In the genomic region with DNA sequence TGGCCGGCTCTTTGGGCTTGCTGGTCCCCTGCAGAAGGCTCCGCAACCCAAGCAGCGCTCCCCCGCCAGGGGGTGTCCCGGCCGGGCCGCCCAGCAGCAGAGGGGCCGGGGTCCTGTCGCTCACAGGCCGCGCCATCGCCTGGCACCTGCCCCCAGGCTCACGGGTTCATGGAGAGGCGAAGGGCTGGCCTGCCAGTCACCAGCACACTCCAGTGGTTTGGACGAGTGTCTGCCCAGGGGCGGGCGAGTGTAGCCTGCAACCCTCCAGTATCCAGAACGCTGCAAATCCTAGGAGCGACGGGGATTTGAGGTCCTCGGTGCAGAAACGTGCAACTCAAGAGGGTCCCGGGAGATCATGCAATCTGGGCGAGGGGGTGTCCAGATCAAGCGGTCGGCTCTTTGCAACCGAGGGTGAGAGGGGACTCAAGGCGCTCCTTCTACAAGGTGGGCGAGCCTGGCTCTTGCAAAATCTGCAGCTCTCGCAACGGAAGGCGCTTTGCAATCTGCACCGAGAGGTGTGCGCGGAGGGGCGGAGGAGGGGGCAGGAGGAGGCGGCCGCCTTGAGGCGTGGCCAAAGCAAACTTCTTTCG, we compare ENCODE assay signal across 8 cellular contexts. TPM values are rescaled to one million over a fixed set of nuclear protein-coding genes. Genes with fewer than 3 reads are reported as not detected.
DNase-seq lines count a peak whose midpoint lies in the region; ATAC-seq and TF ChIP-seq lines count a peak whose summit lies in the region.

A gene with protein sequence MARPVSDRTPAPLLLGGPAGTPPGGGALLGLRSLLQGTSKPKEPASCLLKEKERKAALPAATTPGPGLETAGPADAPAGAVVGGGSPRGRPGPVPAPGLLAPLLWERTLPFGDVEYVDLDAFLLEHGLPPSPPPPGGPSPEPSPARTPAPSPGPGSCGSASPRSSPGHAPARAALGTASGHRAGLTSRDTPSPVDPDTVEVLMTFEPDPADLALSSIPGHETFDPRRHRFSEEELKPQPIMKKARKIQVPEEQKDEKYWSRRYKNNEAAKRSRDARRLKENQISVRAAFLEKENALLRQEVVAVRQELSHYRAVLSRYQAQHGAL (minus strand): TSS at position 521 of the 590 bp plus-strand sequence. CDS start 385 bp downstream, at position 136.

- peak within 1 kb of the TSS; percentile 80 for H3K4me3 ChIP-seq in NB4 (ENCODE audit: low read depth, low read length)

- H3K27me3 Mint-ChIP-seq in activated CD8-positive, alpha-beta memory T cell treated with anti-CD3 and anti-CD28 coated beads, Interleukin-2, amount 10 ng/mL, durations not matched to agents 7 days and 5 days = peaks cover 5% of the 10 kb centered on the region
- peaks cover 14 to 24% (median 14%) of the 10 kb centered on the region in 3 donors for H3K27me3 Mint-ChIP-seq in immature natural killer cell (ENCODE audit: low read depth in 3 of 3)

- TF ChIP-seq CTCF in NB4 (IDR thresholded peaks at IDR 0.05; ENCODE audit: low read depth, low read length) = peak; percentile 36

- CTCF ChIA-PET in activated CD8-positive, alpha-beta memory T cell treated with anti-CD3 and anti-CD28 coated beads, Interleukin-2, amount 10 ng/mL, durations not matched to agents 7 days and 5 days (lab: Charles Lee) = interaction anchor here (1.1 to 1.5 kb wide), 2 partner anchors 8 to 9 kb away, joined by 3 to 5 read pairs; partner anchors contain the start of gene CA11

- peak within 1 kb of the TSS; percentile 98 for H3K4me3 Mint-ChIP-seq in activated CD8-positive, alpha-beta memory T cell treated with anti-CD3 and anti-CD28 coated beads, Interleukin-2, amount 10 ng/mL, durations not matched to agents 7 days and 5 days
- H3K4me3 Mint-ChIP-seq in immature natural killer cell = peak within 1 kb of the TSS; percentile 89 to 98 (median 92)

- H3K36me3 Mint-ChIP-seq in activated CD8-positive, alpha-beta memory T cell treated with anti-CD3 and anti-CD28 coated beads, Interleukin-2, amount 10 ng/mL, durations not matched to agents 7 days and 5 days = peaks cover 3% of the 10 kb centered on the region
- H3K36me3 Mint-ChIP-seq in immature natural killer cell = peaks cover 0 to 5% (median 4%) of the 10 kb centered on the region in 3 donors

- no peak for ATAC-seq in activated CD8-positive, alpha-beta memory T cell treated with anti-CD3 and anti-CD28 coated beads, Interleukin-2, amount 10 ng/mL, durations not matched to agents 7 days and 5 days
- no peak for ATAC-seq in stimulated activated naive CD8-positive, alpha-beta T cell treated with anti-CD3 and anti-CD28 coated beads, Interleukin-15, Interleukin-2, amounts not matched to agents 100 U/mL and 50 U/mL, for 24 hours
- ATAC-seq in HG03520 (IDR thresholded peaks at IDR 0.05; ENCODE audit: unreplicated experiment) = no peak

- DNase-seq in activated CD8-positive, alpha-beta memory T cell treated with anti-CD3 and anti-CD28 coated beads, Interleukin-2, amount 10 ng/mL, durations not matched to agents 7 days and 5 days = no peak
- no peak for DNase-seq in activated CD8-positive, alpha-beta memory T cell treated with anti-CD3 and anti-CD28 coated beads for 24 hours
- no peak for DNase-seq in NB4 (ENCODE audit: low read depth)
- no peak for DNase-seq in immature natural killer cell
- peak; percentile 46 for DNase-seq in stimulated activated naive CD8-positive, alpha-beta T cell treated with anti-CD3 and anti-CD28 coated beads, Interleukin-15, Interleukin-2, amounts not matched to agents 100 U/mL and 50 U/mL, for 24 hours
- DNase-seq in erythroblast (lab: John Stamatoyannopoulos, UW) = no peak

- 0 to 1% (median 1%) methylated on average over 39 to 40 of the region's 40 CpGs for WGBS in adipose tissue, 3 donors

- no peak for TF ChIP-seq POLR2A in NB4 (IDR thresholded peaks at IDR 0.05; ENCODE audit: extremely low read depth, insufficient read length)
- TF ChIP-seq POLR2A in erythroblast (IDR thresholded peaks at IDR 0.05; ENCODE audit: low read length) = no peak

- H3K4me1 Mint-ChIP-seq in activated CD8-positive, alpha-beta memory T cell treated with anti-CD3 and anti-CD28 coated beads, Interleukin-2, amount 10 ng/mL, durations not matched to agents 7 days and 5 days = peaks cover 49% of the 10 kb centered on the region
- H3K4me1 Mint-ChIP-seq in immature natural killer cell = peaks cover 51 to 57% of the 10 kb centered on the region in 2 donors

- peak within 1 kb of the TSS; percentile 98 for H3K27ac Mint-ChIP-seq in activated CD8-positive, alpha-beta memory T cell treated with anti-CD3 and anti-CD28 coated beads, Interleukin-2, amount 10 ng/mL, durations not matched to agents 7 days and 5 days
- H3K27ac Mint-ChIP-seq in immature natural killer cell = peak within 1 kb of the TSS; percentile 98 to 100 (median 98)

- H3K9me3 Mint-ChIP-seq in activated CD8-positive, alpha-beta memory T cell treated with anti-CD3 and anti-CD28 coated beads, Interleukin-2, amount 10 ng/mL, durations not matched to agents 7 days and 5 days (ENCODE audit: low read depth) = no peaks in the 10 kb centered on the region
- H3K9me3 Mint-ChIP-seq in immature natural killer cell = no peaks in the 10 kb centered on the region

- H3K27ac ChIP-seq in adipose tissue (ENCODE audit: low read depth, low read length) = peak within 1 kb of the TSS; percentile 90

RNA-seq across cellular contexts. Expression of the gene that starts here (rescaled TPM):
- 10 to 100 TPM; 11.3 to 18.0 TPM for total RNA-seq in activated CD8-positive, alpha-beta memory T cell treated with anti-CD3 and anti-CD28 coated beads, Interleukin-2, amount 10 ng/mL, durations not matched to agents 7 days and 5 days
- polyA plus RNA-seq in adipose tissue (10 to 100 TPM in 1 of 3 donors, 1 to 10 TPM in 2; 2.9 to 10.9 (median 8.1) TPM), immature natural killer cell (10 to 100 TPM; 23.6 to 65.1 (median 26.3) TPM)
